ENCODE assay signal across 14 cellular contexts in genomic region chr6:11815231-11815630, GRCh38. TPM values are rescaled to one million over a fixed set of nuclear protein-coding genes. Genes with fewer than 3 reads are reported as not detected.
DNase-seq lines count a peak whose midpoint lies in the region; TF ChIP-seq lines count a peak whose summit lies in the region.
"Had no signal": no experiment of that assay in that cellular context is flagged by ENCODE, and none has a peak within 500 bp of the region (broad histone marks: within the 10 kb centered on the region; RNA-seq: fewer than 3 reads in every experiment).

No MANE protein-coding gene starts in this region.

- DNase-seq in GM23248 (peak; percentile 62), amniotic stem cell (lab: John Stamatoyannopoulos, UW) (peak; percentile 11), foreskin fibroblast (peak; percentile 36 to 53), NCI-H1417 treated with DMSO at 0.1 percent for 48 hours (lab: John Stamatoyannopoulos, UW) (no peak), NCI-H510A (lab: John Stamatoyannopoulos, UW) (no peak), NCI-H510A treated with DMSO at 0.1 percent for 48 hours (lab: John Stamatoyannopoulos, UW) (no peak), tibial nerve (ENCODE audit: low spot score in 2 of 2) (no peak)
- DNase-seq: activated CD8-positive, alpha-beta memory T cell treated with anti-CD3 and anti-CD28 coated beads for 24 hours; activated gamma-delta T cell treated with Interleukin-2 at 50 U/mL for 16 hours; NCI-H2081; right lobe of liver; SJCRH30 had no signal

- TF ChIP-seq EP300 in tibial nerve (IDR thresholded peaks at IDR 0.05) = no peak

- H3F3A ChIP-seq in GM23248 (ENCODE audit: insufficient read depth) = peaks cover 4% of the 10 kb centered on the region; the same call in 1 of the 2 replicates

- H3K9me3 ChIP-seq in GM23248 (ENCODE audit: low read depth) = no peaks in the 10 kb centered on the region
- no peaks in the 10 kb centered on the region for H3K9me3 ChIP-seq in tibial nerve
- H3K9me3 ChIP-seq: right lobe of liver, SJCRH30 had no signal

- peak overlapping the region; percentile 36 for H3K4me2 ChIP-seq in GM23248 (ENCODE audit: unreplicated experiment)
- H3K4me2 ChIP-seq: KMS-11 had no signal

- in situ Hi-C loops in GM23248 (cut with MboI) = no loop called here

- H3K36me3 ChIP-seq in GM23248 (ENCODE audit: low read depth) (no peaks in the 10 kb centered on the region), tibial nerve (no peaks in the 10 kb centered on the region)
- H3K36me3 ChIP-seq: right lobe of liver, SJCRH30 had no signal

- H3K4me1 ChIP-seq in GM23248 (ENCODE audit: insufficient read depth) = peaks cover 23% of the 10 kb centered on the region
- peaks cover 0 to 11% (median 5%) of the 10 kb centered on the region in 4 donors for H3K4me1 ChIP-seq in tibial nerve
- H3K4me1 ChIP-seq: SJCRH30 had no signal

- no peak overlapping the region for H3K9ac ChIP-seq in GM23248
- H3K9ac ChIP-seq: KMS-11 had no signal

- H3K79me2 ChIP-seq in GM23248 (ENCODE audit: insufficient read depth) = no peaks in the 10 kb centered on the region

- H3K27ac ChIP-seq in GM23248 (peak overlapping the region; percentile 70), skin epidermis (peak overlapping the region in 15 of 21 experiments; percentile 19 to 76 (median 65)), tibial nerve (no peak overlapping the region)
- H3K27ac ChIP-seq: KMS-11, right lobe of liver, SJCRH30 had no signal

- no peaks in the 10 kb centered on the region for H3K27me3 ChIP-seq in GM23248 (replicated peaks; ENCODE audit: insufficient read depth)
- no peaks in the 10 kb centered on the region for H3K27me3 ChIP-seq in tibial nerve
- H3K27me3 ChIP-seq: right lobe of liver, SJCRH30 had no signal

- no peaks in the 10 kb centered on the region for H3K9me2 ChIP-seq in GM23248 (ENCODE audit: insufficient read depth)

- H3K4me3 ChIP-seq in GM23248 (no peak overlapping the region), foreskin fibroblast (ENCODE audit: low read depth in 1 of 2, low read length in 2 of 2) (no peak overlapping the region), skin epidermis (no peak overlapping the region), tibial nerve (no peak overlapping the region)
- H3K4me3 ChIP-seq: right lobe of liver, SJCRH30 had no signal

- TF ChIP-seq POLR2A in tibial nerve (IDR thresholded peaks at IDR 0.05) = no peak

- H4K20me1 ChIP-seq in GM23248 (ENCODE audit: insufficient read depth) = no peaks in the 10 kb centered on the region

- 97 to 100% methylated on average over 1 of the region's 1 CpG for WGBS in GM23248 (ENCODE audit: low coverage in 1 of 2, low lambda C conversion rate in 2 of 2, missing lambda C conversion rate in 2 of 2), 2 experiments
- 81 to 100% methylated on average over 1 of the region's 1 CpG for WGBS in tibial nerve, 2 donors

- TF ChIP-seq CTCF in foreskin fibroblast (IDR thresholded peaks at IDR 0.05; ENCODE audit: low read depth, low read length) (no peak), tibial nerve (IDR thresholded peaks at IDR 0.05) (no peak)

- peak overlapping the region; percentile 47 for H2AFZ ChIP-seq in GM23248

RNA-seq across cellular contexts. Expression of gene ADTRP, which starts 36.6 kb away (rescaled TPM):
- total RNA-seq in GM23248 (2014; rRNA removed; shearing (Covaris generic)) = 0.63 and 1.3 TPM in 2 replicates
- polyA plus RNA-seq in GM23248 (2016; fragmentation: Nextera tagmentation; extraction: Ambion mirVana) = 2.6 and 3.4 TPM in 2 replicates
- total RNA-seq in tibial nerve = not detected
- total RNA-seq: SJCRH30 had no signal

Comparison
In these comparisons a context has a peak if more than half of its experiments do, and no peak if none do; other contexts are left out.
1. DNase-seq: peak in GM23248 (single experiment), amniotic stem cell (single experiment) and foreskin fibroblast (2 of 2); none in NCI-H1417 treated with DMSO at 0.1 percent for 48 hours (single experiment), NCI-H510A (single experiment), NCI-H510A treated with DMSO at 0.1 percent for 48 hours (single experiment) and tibial nerve (0 of 2).
2. H3K27ac ChIP-seq: peak in GM23248 (single experiment) and skin epidermis (15 of 21); none in tibial nerve (0 of 4).